ENCODE assay signal across 10 cellular contexts in the genomic region with DNA sequence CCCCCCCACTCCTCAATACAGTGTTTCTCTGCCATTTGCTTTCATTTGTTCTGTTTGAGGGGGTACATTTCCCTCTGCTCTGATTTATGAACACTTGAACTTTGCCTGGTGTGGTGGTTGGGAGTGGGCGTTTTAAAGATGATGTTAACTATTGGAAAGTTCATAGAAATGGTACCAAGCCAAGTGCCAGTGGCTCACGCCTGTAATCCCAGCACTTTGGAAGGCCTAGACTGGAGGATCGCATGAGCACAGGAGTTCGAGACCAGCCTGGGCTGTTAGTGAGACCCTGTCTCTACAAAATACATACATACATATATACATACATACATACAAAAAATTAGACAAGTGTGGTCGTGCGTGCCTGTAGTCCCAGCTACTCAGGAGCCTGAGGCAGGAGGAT. TPM values are rescaled to one million over a fixed set of nuclear protein-coding genes. Genes with fewer than 3 reads are reported as not detected.
DNase-seq lines count a peak whose midpoint lies in the region; ATAC-seq and TF ChIP-seq lines count a peak whose summit lies in the region.
"Had no signal": no experiment of that assay in that cellular context is flagged by ENCODE, and none has a peak within 500 bp of the region (broad histone marks: within the 10 kb centered on the region; RNA-seq: fewer than 3 reads in every experiment).

No MANE protein-coding gene starts in this region.

- no peak for TF ChIP-seq CTCF in mucosa of descending colon (IDR thresholded peaks at IDR 0.05)
- TF ChIP-seq CTCF in tibial nerve (IDR thresholded peaks at IDR 0.05) = no peak

- H3K36me3 ChIP-seq in mucosa of descending colon (ENCODE audit: low read depth) = no peaks in the 10 kb centered on the region
- H3K36me3 ChIP-seq in tibial nerve = peaks cover 0 to 9% (median 0%) of the 10 kb centered on the region in 3 donors

- DNase-seq in activated T-cell treated with anti-CD3 and anti-CD28 coated beads, Interleukin-2, amount 50 U/mL, for 72 hours = no peak
- no peak for DNase-seq in activated T-cell treated with anti-CD3 and anti-CD28 coated beads, Interleukin-2, amount 50 U/mL, for 4 hours
- DNase-seq in dermis blood vessel endothelial cell = peak; percentile 14
- DNase-seq in mucosa of descending colon = peak in 2 of 3 donors; percentile 17 to 29
- DNase-seq in tibial nerve (ENCODE audit: low spot score in 2 of 2) = no peak
- DNase-seq in stimulated activated CD4-positive, alpha-beta T cell treated with anti-CD3 and anti-CD28 coated beads, Interleukin-15, amount 100 ng/mL, for 24 hours = no peak
- DNase-seq in iPS-NIHi7 (ENCODE audit: extremely low spot score) = no peak
- no peak for DNase-seq in stimulated activated CD4-positive, alpha-beta T cell treated with anti-CD3 and anti-CD28 coated beads, Interleukin-12 subunit alpha, Interleukin-12 subunit beta, amount 100 ng/mL, for 4 hours
- DNase-seq: hippocampal formation, NCI-H526 treated with DMSO at 0.1 percent for 48 hours had no signal

- H3K4me1 ChIP-seq in mucosa of descending colon (ENCODE audit: low read depth) (peaks cover 18% of the 10 kb centered on the region), tibial nerve (peaks cover 0 to 49% (median 18%) of the 10 kb centered on the region in 4 donors)

- H3K9me3 ChIP-seq in mucosa of descending colon (no peaks in the 10 kb centered on the region), tibial nerve (no peaks in the 10 kb centered on the region)

- no peaks in the 10 kb centered on the region for H3K36me3 Mint-ChIP-seq in activated T-cell treated with anti-CD3 and anti-CD28 coated beads, Interleukin-2, amount 50 U/mL, for 72 hours (ENCODE audit: insufficient read depth in 2 of 2)
- no peaks in the 10 kb centered on the region for H3K36me3 Mint-ChIP-seq in activated T-cell treated with anti-CD3 and anti-CD28 coated beads, Interleukin-2, amount 50 U/mL, for 4 hours (ENCODE audit: insufficient read depth)

- no peak for ATAC-seq in activated T-cell treated with anti-CD3 and anti-CD28 coated beads, Interleukin-2, amount 50 U/mL, for 72 hours (replicated peaks in 1 of 2)
- no peak for ATAC-seq in activated T-cell treated with anti-CD3 and anti-CD28 coated beads, Interleukin-2, amount 50 U/mL, for 4 hours
- no peak for ATAC-seq in mucosa of descending colon

- peaks cover 30% of the 10 kb centered on the region for H3K27me3 Mint-ChIP-seq in activated T-cell treated with anti-CD3 and anti-CD28 coated beads, Interleukin-2, amount 50 U/mL, for 72 hours (ENCODE audit: low read depth)
- peaks cover 30% of the 10 kb centered on the region for H3K27me3 Mint-ChIP-seq in activated T-cell treated with anti-CD3 and anti-CD28 coated beads, Interleukin-2, amount 50 U/mL, for 4 hours (ENCODE audit: low read depth)

- H3K27me3 ChIP-seq in tibial nerve = no peaks in the 10 kb centered on the region

- H3K27ac Mint-ChIP-seq in activated T-cell treated with anti-CD3 and anti-CD28 coated beads, Interleukin-2, amount 50 U/mL, for 72 hours = no peak overlapping the region

- TF ChIP-seq EP300 in tibial nerve (IDR thresholded peaks at IDR 0.05) = no peak

- H3K4me1 Mint-ChIP-seq in activated T-cell treated with anti-CD3 and anti-CD28 coated beads, Interleukin-2, amount 50 U/mL, for 72 hours (ENCODE audit: low read depth) = peaks cover 11% of the 10 kb centered on the region
- peaks cover 6% of the 10 kb centered on the region for H3K4me1 Mint-ChIP-seq in activated T-cell treated with anti-CD3 and anti-CD28 coated beads, Interleukin-2, amount 50 U/mL, for 4 hours (ENCODE audit: low read depth)

- H3K4me3 Mint-ChIP-seq in activated T-cell treated with anti-CD3 and anti-CD28 coated beads, Interleukin-2, amount 50 U/mL, for 72 hours = peak overlapping the region; percentile 4 to 63
- H3K4me3 Mint-ChIP-seq in activated T-cell treated with anti-CD3 and anti-CD28 coated beads, Interleukin-2, amount 50 U/mL, for 4 hours = no peak overlapping the region

- no peaks in the 10 kb centered on the region for H3K9me3 Mint-ChIP-seq in activated T-cell treated with anti-CD3 and anti-CD28 coated beads, Interleukin-2, amount 50 U/mL, for 72 hours
- H3K9me3 Mint-ChIP-seq in activated T-cell treated with anti-CD3 and anti-CD28 coated beads, Interleukin-2, amount 50 U/mL, for 4 hours = no peaks in the 10 kb centered on the region

- intact Hi-C loops in mucosa of descending colon (cut with DNase I, micrococcal nuclease) = no loop called here

- no peak overlapping the region for H3K4me3 ChIP-seq in mucosa of descending colon
- H3K4me3 ChIP-seq in tibial nerve = peak overlapping the region; percentile 57 to 91 (median 72)

- WGBS in tibial nerve, 2 donors = 32 to 44% methylated on average over 6 of the region's 6 CpGs

- peak overlapping the region; percentile 92 to 99 (median 96) for H3K27ac ChIP-seq in tibial nerve

- TF ChIP-seq POLR2A in tibial nerve (IDR thresholded peaks at IDR 0.05) = no peak

RNA-seq across cellular contexts. Expression of a gene that starts 1.1 kb away (rescaled TPM):
- 1 to 10 TPM in 1 of 2 donors, under 1 TPM in 1; 0.39 to 1.5 TPM for total RNA-seq in activated T-cell treated with anti-CD3 and anti-CD28 coated beads, Interleukin-2, amount 50 U/mL, for 72 hours
- under 1 TPM; 0.16 to 0.32 (median 0.18) TPM for total RNA-seq in activated T-cell treated with anti-CD3 and anti-CD28 coated beads, Interleukin-2, amount 50 U/mL, for 4 hours
- 67.7 and 111 TPM in 2 replicates for total RNA-seq in dermis blood vessel endothelial cell
- 10 to 100 TPM; 28.7 to 39.9 (median 30.6) TPM for total RNA-seq in mucosa of descending colon
- total RNA-seq in tibial nerve = 10 to 100 TPM; 23.2 to 44.4 (median 25.1) TPM

RNA-seq across cellular contexts. Expression of a gene that starts 54.0 kb away (rescaled TPM):
- under 1 TPM in 1 of 2 donors, not detected in 1; 0.14 TPM for total RNA-seq in activated T-cell treated with anti-CD3 and anti-CD28 coated beads, Interleukin-2, amount 50 U/mL, for 72 hours
- total RNA-seq in activated T-cell treated with anti-CD3 and anti-CD28 coated beads, Interleukin-2, amount 50 U/mL, for 4 hours = not detected
- not detected in 2 replicates for total RNA-seq in dermis blood vessel endothelial cell
- total RNA-seq in mucosa of descending colon = 1 to 10 TPM in 2 of 3 donors, under 1 TPM in 1; 0.70 to 2.2 (median 2.1) TPM
- total RNA-seq in tibial nerve = not detected

Comparison
In these comparisons a context has a peak if more than half of its experiments do, and no peak if none do; other contexts are left out.
1. DNase-seq: peak in dermis blood vessel endothelial cell (single experiment) and mucosa of descending colon (2 of 3); none in activated T-cell treated with anti-CD3 and anti-CD28 coated beads, Interleukin-2, amount 50 U/mL, for 72 hours (0 of 2), activated T-cell treated with anti-CD3 and anti-CD28 coated beads, Interleukin-2, amount 50 U/mL, for 4 hours (single experiment), tibial nerve (0 of 2), stimulated activated CD4-positive, alpha-beta T cell treated with anti-CD3 and anti-CD28 coated beads, Interleukin-15, amount 100 ng/mL, for 24 hours (single experiment), iPS-NIHi7 (single experiment) and stimulated activated CD4-positive, alpha-beta T cell treated with anti-CD3 and anti-CD28 coated beads, Interleukin-12 subunit alpha, Interleukin-12 subunit beta, amount 100 ng/mL, for 4 hours (single experiment).
2. RNA of a gene that starts 1.1 kb away (total RNA-seq): 67.7 to 111 TPM in dermis blood vessel endothelial cell, 28.7 to 39.9 TPM in mucosa of descending colon and 23.2 to 44.4 TPM in tibial nerve; 0.39 to 1.5 TPM in activated T-cell treated with anti-CD3 and anti-CD28 coated beads, Interleukin-2, amount 50 U/mL, for 72 hours and 0.16 to 0.32 TPM in activated T-cell treated with anti-CD3 and anti-CD28 coated beads, Interleukin-2, amount 50 U/mL, for 4 hours; every median in the first group is over 4 times any median in the second.